Comparison of ENCODE assay signal across 1 cellular context in genomic region chr11:46729110-46730027, GRCh38.
TF ChIP-seq lines count a peak whose summit lies in the region.

No MANE protein-coding gene starts in this region.

TF ChIP-seq in H1, 55 proteins besides CTCF, POLR2A, EP300 and RAD21:
- TF ChIP-seq RXRA (IDR thresholded peaks at IDR 0.05; ENCODE audit: insufficient read depth, low read depth, low read length) (no peak), ASH2L (IDR thresholded peaks at IDR 0.05; ENCODE audit: low read length) (no peak), KDM5A (IDR thresholded peaks at IDR 0.05; ENCODE audit: low read length) (no peak), ATF3 (IDR thresholded peaks at IDR 0.05; ENCODE audit: insufficient read depth, low read depth, low read length) (no peak), GABPA (IDR thresholded peaks at IDR 0.05; ENCODE audit: borderline replicate concordance, insufficient read depth, low read length) (no peak), POLR2AphosphoS5 (IDR thresholded peaks at IDR 0.05; ENCODE audit: low read depth, low read length) (no peak), SIRT6 (IDR thresholded peaks at IDR 0.05; ENCODE audit: low read length) (no peak)
- TF ChIP-seq, protein P1, sequence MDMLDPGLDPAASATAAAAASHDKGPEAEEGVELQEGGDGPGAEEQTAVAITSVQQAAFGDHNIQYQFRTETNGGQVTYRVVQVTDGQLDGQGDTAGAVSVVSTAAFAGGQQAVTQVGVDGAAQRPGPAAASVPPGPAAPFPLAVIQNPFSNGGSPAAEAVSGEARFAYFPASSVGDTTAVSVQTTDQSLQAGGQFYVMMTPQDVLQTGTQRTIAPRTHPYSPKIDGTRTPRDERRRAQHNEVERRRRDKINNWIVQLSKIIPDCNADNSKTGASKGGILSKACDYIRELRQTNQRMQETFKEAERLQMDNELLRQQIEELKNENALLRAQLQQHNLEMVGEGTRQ (IDR thresholded peaks at IDR 0.05; ENCODE audit: low read length): no peak
TF ChIP-seq in H1: peak in this region for 0.
